In genomic region chr9:14322211-14323082, GRCh38 we compare ENCODE assay signal across 8 cellular contexts. TPM values are rescaled to one million over a fixed set of nuclear protein-coding genes. Genes with fewer than 3 reads are reported as not detected.
DNase-seq lines count a peak whose midpoint lies in the region; ATAC-seq lines count a peak whose summit lies in the region.

No MANE protein-coding gene starts in this region.

- peak overlapping the region; percentile 77 to 97 (median 93) for H3K27ac ChIP-seq in BLaER1 treated with 17β-estradiol and CSF1 and Interleukin-3, amounts not matched to agents 10 nM and 100 nM

- H3K4me3 ChIP-seq in BLaER1 treated with 17β-estradiol and CSF1 and Interleukin-3, amounts not matched to agents 10 nM and 100 nM: peak overlapping the region; percentile 64 to 83 (median 76)

- H3K9ac ChIP-seq in BLaER1 treated with 17β-estradiol and CSF1 and Interleukin-3, amounts not matched to agents 10 nM and 100 nM: peak overlapping the region; percentile 83 to 97 (median 91)

- peak; percentile 77 for DNase-seq in NCI-H510A (lab: John Stamatoyannopoulos, UW)
- DNase-seq in activated CD4-positive, alpha-beta T cell treated with anti-CD3 and anti-CD28 coated beads, Interleukin-2, amount 50 U/mL, for 48 hours: peak; percentile 77 to 82
- DNase-seq in ecto neural progenitor cell (ENCODE audit: low spot score): peak; percentile 92
- DNase-seq in lung microvascular endothelial cell (ENCODE audit: low read depth in 2 of 2): peak; percentile 94 to 95
- DNase-seq in stimulated activated CD4-positive, alpha-beta T cell treated with anti-CD3 and anti-CD28 coated beads, TNF-alpha, amount 100 ng/mL, for 4 hours (ENCODE audit: low read depth in 3 of 3): peak; percentile 49 to 55 (median 51)

- H3K4me2 ChIP-seq in BLaER1 treated with 17β-estradiol and CSF1 and Interleukin-3, amounts not matched to agents 10 nM and 100 nM: peak overlapping the region; percentile 58 to 94 (median 84)

- peaks cover 0 to 8% (median 0%) of the 10 kb centered on the region in 11 experiments; a peak in 1 of 22 replicates for H3K27me3 ChIP-seq in BLaER1 treated with 17β-estradiol and CSF1 and Interleukin-3, amounts not matched to agents 10 nM and 100 nM

- no peaks in the 10 kb centered on the region for H4K20me1 ChIP-seq in BLaER1 treated with 17β-estradiol and CSF1 and Interleukin-3, amounts not matched to agents 10 nM and 100 nM

- H3K4me1 ChIP-seq in BLaER1 treated with 17β-estradiol and CSF1 and Interleukin-3, amounts not matched to agents 10 nM and 100 nM: peaks cover 22 to 59% (median 34%) of the 10 kb centered on the region in 10 experiments

- ATAC-seq in GM19035 (IDR thresholded peaks at IDR 0.05; ENCODE audit: unreplicated experiment): peak; percentile 91
- ATAC-seq in HG03196 (IDR thresholded peaks at IDR 0.05; ENCODE audit: unreplicated experiment): peak; percentile 79

- no peaks in the 10 kb centered on the region for H3K9me3 ChIP-seq in BLaER1 treated with 17β-estradiol and CSF1 and Interleukin-3, amounts not matched to agents 10 nM and 100 nM (replicated peaks in 1 of 11)

- no peaks in the 10 kb centered on the region for H3K36me3 ChIP-seq in BLaER1 treated with 17β-estradiol and CSF1 and Interleukin-3, amounts not matched to agents 10 nM and 100 nM

RNA-seq across cellular contexts. Expression of gene NFIB, which starts 8.5 kb away (rescaled TPM):
- total RNA-seq in lung microvascular endothelial cell: 111 and 164 TPM in 2 replicates

Comparison
In these comparisons a context has a peak if more than half of its experiments do, and no peak if none do; other contexts are left out.
1. Peak in every context shown above with its lines: DNase-seq, ATAC-seq, H3K4me3 ChIP-seq and H3K27ac ChIP-seq.